ENCODE assay signal across 9 cellular contexts in the genomic region with DNA sequence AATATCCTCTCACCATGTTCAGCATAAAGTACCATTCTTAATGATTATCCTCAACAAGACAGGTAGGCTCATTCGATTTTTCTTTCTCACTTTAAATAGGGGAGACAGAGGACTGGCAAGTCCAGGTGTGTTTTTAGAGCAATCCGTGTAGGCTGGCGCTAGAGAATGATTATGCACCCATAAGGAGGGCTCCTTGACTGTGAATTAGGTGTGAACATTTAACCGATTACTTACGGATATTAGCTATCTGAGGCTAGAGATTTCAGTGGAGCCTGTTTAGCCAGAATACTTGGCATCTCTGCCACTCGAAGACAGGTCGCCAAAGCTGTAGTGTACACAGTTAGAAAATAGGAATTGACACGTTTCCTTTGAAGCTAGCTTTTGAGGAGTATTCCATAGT. TPM values are rescaled to one million over a fixed set of nuclear protein-coding genes. Genes with fewer than 3 reads are reported as not detected.
DNase-seq lines count a peak whose midpoint lies in the region; ATAC-seq and TF ChIP-seq lines count a peak whose summit lies in the region.
"Had no signal": no experiment of that assay in that cellular context is flagged by ENCODE, and none has a peak within 500 bp of the region (broad histone marks: within the 10 kb centered on the region; RNA-seq: fewer than 3 reads in every experiment).

No MANE protein-coding gene starts in this region.

- H4K5ac ChIP-seq in IMR-90 (ENCODE audit: low read depth, low read length): no peak overlapping the region

- H3K27me3 ChIP-seq in AG04450 (ENCODE audit: control insufficient read depth, insufficient read depth, low read length) (no peaks in the 10 kb centered on the region), IMR-90 (ENCODE audit: control insufficient read depth, insufficient read depth, low read length) (no peaks in the 10 kb centered on the region)

- no peaks in the 10 kb centered on the region for H3K27me3 Mint-ChIP-seq in MCF 10A (ENCODE audit: insufficient read depth, unreplicated experiment)
- no peaks in the 10 kb centered on the region for H3K27me3 Mint-ChIP-seq in natural killer cell treated with Interleukin-12 subunit alpha and Interleukin-12 subunit beta and Interleukin-15 and Interleukin-18, amount 100 ng/mL, for 72 hours

- no peak overlapping the region for H2AK5ac ChIP-seq in IMR-90 (ENCODE audit: low read depth, low read length)

- peaks cover 14% of the 10 kb centered on the region for H3K36me3 ChIP-seq in IMR-90 (ENCODE audit: control insufficient read depth, insufficient read depth, low read length)

- no peak overlapping the region for H3K9ac ChIP-seq in IMR-90 (ENCODE audit: low read depth, low read length)

- H3K4me3 Mint-ChIP-seq in MCF 10A (ENCODE audit: unreplicated experiment): peak overlapping the region; percentile 73
- H3K4me3 Mint-ChIP-seq in natural killer cell treated with Interleukin-12 subunit alpha and Interleukin-12 subunit beta and Interleukin-15 and Interleukin-18, amount 100 ng/mL, for 72 hours: peak overlapping the region; percentile 88

- H3K4me1 ChIP-seq in IMR-90 (ENCODE audit: control insufficient read depth, insufficient read depth, low read length): peaks cover 19% of the 10 kb centered on the region

- POLR2A ChIA-PET in AG04450 (lab: Yijun Ruan, JAX): interaction anchor here (0.7 to 1.1 kb wide), 2 partner anchors 17 to 66 kb away, joined by 4 to 8 read pairs; no protein-coding TSS in a partner anchor
- POLR2A ChIA-PET in IMR-90 (lab: Charles Lee; ENCODE audit: unreplicated experiment): no interaction called here
- POLR2A ChIA-PET in MCF 10A (lab: Yijun Ruan, JAX): interaction anchor here (0.6 to 6.6 kb wide), 7 partner anchors 11 to 53 kb away, joined by 3 to 77 read pairs (median 4); no protein-coding TSS in a partner anchor

- H3K23ac ChIP-seq in IMR-90 (ENCODE audit: low read depth, low read length): peak overlapping the region; percentile 53; the same call in 1 of the 2 replicates

- BruUV-seq in IMR-90 (replicated peaks; lab: Mats Ljungman, UMichigan): no TSS peak
- BruUV-seq in MCF 10A (replicated peaks; lab: Mats Ljungman, UMichigan): no TSS peak

- intact Hi-C loops in IMR-90 (cut with micrococcal nuclease) (no loop called here), MCF 10A (cut with micrococcal nuclease) (no loop called here)

- H2BK5ac ChIP-seq in IMR-90 (ENCODE audit: low read depth, low read length, poor library complexity, severe bottlenecking): no peak overlapping the region

- peak overlapping the region; percentile 1; the same call in 1 of the 2 replicates for H3K4me3 ChIP-seq in AG04450 (ENCODE audit: low read depth, low read length)
- no peak overlapping the region for H3K4me3 ChIP-seq in IMR-90 (ENCODE audit: insufficient read depth, low read depth, low read length)

- H4K20me1 ChIP-seq in IMR-90 (ENCODE audit: insufficient read depth, low read length): peaks cover 24% of the 10 kb centered on the region; the same call in 1 of the 2 replicates

- peaks cover 18 to 60% of the 10 kb centered on the region in 2 experiments for H3K79me1 ChIP-seq in IMR-90 (ENCODE audit: low read depth in 1 of 2, low read length in 2 of 2)

- in situ Hi-C loops in IMR-90 (cut with MboI; ENCODE audit: low sequenced_read_pairs): no loop called here

- H3K9me3 ChIP-seq in AG04450 (ENCODE audit: control insufficient read depth, insufficient read depth, low read length) (peaks cover 2% of the 10 kb centered on the region), IMR-90 (ENCODE audit: control insufficient read depth, insufficient read depth, low read length) (no peaks in the 10 kb centered on the region)

- peaks cover 5% of the 10 kb centered on the region for H3K9me1 ChIP-seq in IMR-90 (ENCODE audit: insufficient read depth, low read length)

- H2AK9ac ChIP-seq in IMR-90 (replicated peaks; ENCODE audit: low read depth, low read length, poor library complexity): no peak overlapping the region

- H4K8ac ChIP-seq in IMR-90 (ENCODE audit: low read depth in 2 of 2, low read length in 2 of 2): no peak overlapping the region

- H3K4me2 ChIP-seq in IMR-90 (ENCODE audit: low read depth, low read length): no peak overlapping the region

- H2BK120ac ChIP-seq in IMR-90 (ENCODE audit: low read depth, low read length): no peak overlapping the region

- no CpG with 5 or more reads among the region's 8 CpGs for WGBS in IMR-90 (ENCODE audit: extremely low coverage in 2 of 2, insufficient read length in 1 of 2), 2 experiments

- H3K14ac ChIP-seq in IMR-90 (replicated peaks; ENCODE audit: low read depth, low read length): 0 out of 2 replicates have a peak overlapping the region, but pooled peaks have one; percentile 1

- peaks cover 18% of the 10 kb centered on the region for H3K4me1 Mint-ChIP-seq in MCF 10A (ENCODE audit: insufficient read depth, unreplicated experiment)
- H3K4me1 Mint-ChIP-seq in natural killer cell treated with Interleukin-12 subunit alpha and Interleukin-12 subunit beta and Interleukin-15 and Interleukin-18, amount 100 ng/mL, for 72 hours (ENCODE audit: low read depth in 2 of 2): peaks cover 51 to 69% of the 10 kb centered on the region in 2 donors

- CTCF ChIA-PET in AG04450 (lab: Charles Lee) (interaction anchor here (0.6 to 2.1 kb wide), 3 partner anchors 54 to 832 kb away, joined by 4 to 13 read pairs (median 7); no protein-coding TSS in a partner anchor), IMR-90 (lab: Yijun Ruan, JAX) (no interaction called here), MCF 10A (lab: Yijun Ruan, JAX) (interaction anchor here (0.6 to 1.0 kb wide), 3 partner anchors 55 to 93 kb away, joined by 3 read pairs; no protein-coding TSS in a partner anchor)

- DNase-seq in AG04450 (ENCODE audit: low read depth, low spot score): no peak
- DNase-seq in IMR-90: no peak
- no peak for DNase-seq in MCF 10A (ENCODE audit: unreplicated experiment)
- no peak for DNase-seq in natural killer cell treated with Interleukin-12 subunit alpha and Interleukin-12 subunit beta and Interleukin-15 and Interleukin-18, amount 100 ng/mL, for 72 hours (ENCODE audit: low spot score)
- no peak for DNase-seq in LoVo (ENCODE audit: low spot score)
- DNase-seq in NOMO-1 (lab: John Stamatoyannopoulos, UW; ENCODE audit: unreplicated experiment in 2 of 2): no peak
- DNase-seq: left colon had no signal

- no peak overlapping the region for H3K56ac ChIP-seq in IMR-90 (ENCODE audit: extremely low read depth, insufficient read depth, low read length)

- no peaks in the 10 kb centered on the region for H3K9me3 Mint-ChIP-seq in MCF 10A (ENCODE audit: unreplicated experiment)
- no peaks in the 10 kb centered on the region for H3K9me3 Mint-ChIP-seq in natural killer cell treated with Interleukin-12 subunit alpha and Interleukin-12 subunit beta and Interleukin-15 and Interleukin-18, amount 100 ng/mL, for 72 hours

- H3K4ac ChIP-seq in IMR-90 (ENCODE audit: low read depth, low read length): no peak overlapping the region

- H2BK15ac ChIP-seq in IMR-90 (ENCODE audit: low read depth, low read length): no peak overlapping the region

- no peak overlapping the region for H2AFZ ChIP-seq in IMR-90 (replicated peaks; ENCODE audit: low read length, poor library complexity)

- TF ChIP-seq POLR2A in IMR-90 (IDR thresholded peaks at IDR 0.05; ENCODE audit: low read depth, low read length): no peak

- dilution Hi-C loops in IMR-90 (cut with HindIII; ENCODE audit: low sequenced_read_pairs, unreplicated experiment): no loop called here

- no peak for ATAC-seq in IMR-90 (ENCODE audit: low read depth)
- ATAC-seq in natural killer cell treated with Interleukin-12 subunit alpha and Interleukin-12 subunit beta and Interleukin-15 and Interleukin-18, amount 100 ng/mL, for 72 hours: no peak
- no peak for ATAC-seq in GM18907 (IDR thresholded peaks at IDR 0.05; ENCODE audit: unreplicated experiment)
- no peak for ATAC-seq in GM21825 (IDR thresholded peaks at IDR 0.05; ENCODE audit: unreplicated experiment)
- ATAC-seq: left colon had no signal

- H4K91ac ChIP-seq in IMR-90 (ENCODE audit: insufficient read depth, low read depth, low read length): no peak overlapping the region

- H3K27ac Mint-ChIP-seq in MCF 10A (ENCODE audit: low read depth, unreplicated experiment): no peak overlapping the region
- peak overlapping the region; percentile 84 to 88 for H3K27ac Mint-ChIP-seq in natural killer cell treated with Interleukin-12 subunit alpha and Interleukin-12 subunit beta and Interleukin-15 and Interleukin-18, amount 100 ng/mL, for 72 hours

- no peak overlapping the region for H2BK20ac ChIP-seq in IMR-90 (ENCODE audit: low read depth, low read length)

- no peak overlapping the region for H3K27ac ChIP-seq in AG04450 (ENCODE audit: low read depth, low read length)
- no peak overlapping the region for H3K27ac ChIP-seq in IMR-90 (ENCODE audit: insufficient read depth, low read length)

- peaks cover 10% of the 10 kb centered on the region for H3K36me3 Mint-ChIP-seq in MCF 10A (ENCODE audit: insufficient read depth, unreplicated experiment)
- H3K36me3 Mint-ChIP-seq in natural killer cell treated with Interleukin-12 subunit alpha and Interleukin-12 subunit beta and Interleukin-15 and Interleukin-18, amount 100 ng/mL, for 72 hours: peaks cover 27% of the 10 kb centered on the region

- no peak overlapping the region for H3K18ac ChIP-seq in IMR-90 (ENCODE audit: low read depth, low read length)

- no peak for TF ChIP-seq RAD21 in IMR-90 (IDR thresholded peaks at IDR 0.05; ENCODE audit: low read length)

- TF ChIP-seq CTCF in AG04450 (IDR thresholded peaks at IDR 0.05; ENCODE audit: low read depth, low read length): no peak
- TF ChIP-seq CTCF in IMR-90 (conservative IDR thresholded peaks at IDR 0.05; ENCODE audit: low read depth, low read length): no peak
- TF ChIP-seq CTCF in MCF 10A (IDR thresholded peaks at IDR 0.05; ENCODE audit: unreplicated experiment): no peak

TF ChIP-seq in IMR-90, 13 proteins besides CTCF, POLR2A, EP300 and RAD21:
- TF ChIP-seq NFE2L2 (IDR thresholded peaks at IDR 0.05; ENCODE audit: low read depth, low read length) (no peak), CHD1 (IDR thresholded peaks at IDR 0.05; ENCODE audit: low read depth, low read length) (no peak), SMC3 (IDR thresholded peaks at IDR 0.05; ENCODE audit: low read depth, low read length) (no peak), CEBPB (IDR thresholded peaks at IDR 0.05; ENCODE audit: low read depth, low read length) (no peak), MAZ (IDR thresholded peaks at IDR 0.05; ENCODE audit: borderline replicate concordance, low read depth, low read length) (no peak)

RNA-seq across cellular contexts. Expression of a gene that starts 1.9 kb away (rescaled TPM):
- polyA plus RNA-seq in AG04450 (2011; rRNA removed) (34.7 and 38.7 TPM in 2 replicates), IMR-90 (2012; rRNA removed) (32.5 and 35.8 TPM in 2 replicates)
- polyA minus RNA-seq in AG04450 (2011; rRNA and poly(A)+ RNA removed): 28.7 and 40.4 TPM in 2 replicates
- total RNA-seq in IMR-90 (2012; rRNA removed) (24.9 and 27.8 TPM in 2 replicates), MCF 10A (2022) (25.8 and 31.4 TPM in 2 replicates)
- 19.2 and 30.0 TPM in 2 replicates for polyA plus RNA-seq in IMR-90 (2012; cell fraction: cytosol; rRNA removed)
- 40.3 and 52.3 TPM in 2 replicates for polyA plus RNA-seq in IMR-90 (2012; cell fraction: nucleus; rRNA removed; ENCODE audit: low replicate concordance)
- total RNA-seq in natural killer cell treated with Interleukin-12 subunit alpha and Interleukin-12 subunit beta and Interleukin-15 and Interleukin-18, amount 100 ng/mL, for 72 hours: 100 to 1,000 TPM in 1 of 2 donors, 10 to 100 TPM in 1; 91.6 to 117 TPM
